In genomic region chr3:53273271-53273670, GRCh38 we compare ENCODE assay signal across 28 cellular contexts.
"Had no signal": no experiment of that assay in that cellular context is flagged by ENCODE, and none has a peak within 500 bp of the region (broad histone marks: within the 10 kb centered on the region; RNA-seq: fewer than 3 reads in every experiment).

No MANE protein-coding gene starts in this region.

- H3K27me3 Mint-ChIP-seq: activated CD4-positive, alpha-beta memory T cell treated with anti-CD3 and anti-CD28 coated beads for 36 hours; activated CD4-positive, alpha-beta T cell treated with anti-CD3 and anti-CD28 coated beads, Interleukin-2, amount 10 ng/mL, durations not matched to agents 24 days and 14 days; T-helper 17 cell had no signal

- H3K4me3 ChIP-seq: right lobe of liver, testis, upper lobe of left lung had no signal

- H3K9me3 ChIP-seq: neutrophil, right lobe of liver, testis, upper lobe of left lung had no signal

- H3K4me3 Mint-ChIP-seq: activated CD4-positive, alpha-beta memory T cell treated with anti-CD3 and anti-CD28 coated beads for 36 hours; activated CD4-positive, alpha-beta T cell treated with anti-CD3 and anti-CD28 coated beads, Interleukin-2, amount 10 ng/mL, durations not matched to agents 24 days and 14 days; activated T-helper 1 cell treated with anti-CD3 and anti-CD28 coated beads, Interleukin-12 subunit alpha, Interleukin-12 subunit beta, Interleukin-2, Interleukin-4 antibody, amounts not matched to agents 30 ng/mL and 10 ng/mL and 1 ng/mL, durations not matched to agents 14 hours and 24 hours and 36 hours; immature natural killer cell; natural killer cell; T-helper 17 cell had no signal

- H3K4me1 Mint-ChIP-seq: immature natural killer cell had no signal

- H3K36me3 Mint-ChIP-seq: activated CD4-positive, alpha-beta memory T cell treated with anti-CD3 and anti-CD28 coated beads for 36 hours; immature natural killer cell; natural killer cell had no signal

- DNase-seq: activated CD4-positive, alpha-beta memory T cell treated with anti-CD3 and anti-CD28 coated beads for 36 hours; activated CD4-positive, alpha-beta T cell treated with anti-CD3 and anti-CD28 coated beads, Interleukin-2, amount 10 ng/mL, durations not matched to agents 24 days and 14 days; activated CD4-positive, CD25-positive, alpha-beta regulatory T cell treated with anti-CD3 and anti-CD28 coated beads, Interleukin-2, amount 50 U/mL, for 72 hours; activated CD8-positive, alpha-beta memory T cell treated with anti-CD3 and anti-CD28 coated beads, Interleukin-2, amount 50 U/mL, for 4 hours; activated effector memory CD4-positive, alpha-beta T cell treated with anti-CD3 and anti-CD28 coated beads, Interleukin-2, amount 50 U/mL, for 16 hours; activated naive CD4-positive, alpha-beta T cell treated with anti-CD3 and anti-CD28 coated beads, Interleukin-2, amount 50 U/mL, for 16 hours; activated T-cell treated with anti-CD3 and anti-CD28 coated beads, Interleukin-2, amount 50 U/mL, for 1 hour; amniotic stem cell; brain microvascular endothelial cell; caudate nucleus; foreskin fibroblast; hippocampal formation; immature natural killer cell; kidney; left colon; mammary epithelial cell; natural killer cell; stimulated activated CD4-positive, alpha-beta T cell treated with anti-CD3 and anti-CD28 coated beads, Interleukin-2, amount 100 ng/mL, for 48 hours; stimulated activated naive CD8-positive, alpha-beta T cell treated with anti-CD3 and anti-CD28 coated beads, Interleukin-15, Interleukin-2, amounts not matched to agents 100 U/mL and 50 U/mL, for 24 hours; T-helper 17 cell; T1000; testis; upper lobe of left lung; WERI-Rb-1 had no signal

- H3K27ac Mint-ChIP-seq: activated CD4-positive, alpha-beta memory T cell treated with anti-CD3 and anti-CD28 coated beads for 36 hours; activated CD4-positive, alpha-beta T cell treated with anti-CD3 and anti-CD28 coated beads, Interleukin-2, amount 10 ng/mL, durations not matched to agents 24 days and 14 days; activated T-helper 1 cell treated with anti-CD3 and anti-CD28 coated beads, Interleukin-12 subunit alpha, Interleukin-12 subunit beta, Interleukin-2, Interleukin-4 antibody, amounts not matched to agents 30 ng/mL and 10 ng/mL and 1 ng/mL, durations not matched to agents 14 hours and 24 hours and 36 hours; immature natural killer cell; natural killer cell; T-helper 17 cell had no signal

- H3K27ac ChIP-seq: brain microvascular endothelial cell, neutrophil, right lobe of liver, testis, WERI-Rb-1 had no signal

- H3K36me3 ChIP-seq: brain microvascular endothelial cell, neutrophil, right lobe of liver, upper lobe of left lung, WERI-Rb-1 had no signal

- H3K9me3 Mint-ChIP-seq: activated CD4-positive, alpha-beta memory T cell treated with anti-CD3 and anti-CD28 coated beads for 36 hours; activated CD4-positive, alpha-beta T cell treated with anti-CD3 and anti-CD28 coated beads, Interleukin-2, amount 10 ng/mL, durations not matched to agents 24 days and 14 days; activated T-helper 1 cell treated with anti-CD3 and anti-CD28 coated beads, Interleukin-12 subunit alpha, Interleukin-12 subunit beta, Interleukin-2, Interleukin-4 antibody, amounts not matched to agents 30 ng/mL and 10 ng/mL and 1 ng/mL, durations not matched to agents 14 hours and 24 hours and 36 hours; immature natural killer cell; natural killer cell had no signal

- H3K27me3 ChIP-seq: brain microvascular endothelial cell, neutrophil, right lobe of liver, testis, upper lobe of left lung had no signal

- ATAC-seq: esophagus mucosa; left colon; natural killer cell; right lobe of liver; stimulated activated naive CD8-positive, alpha-beta T cell treated with anti-CD3 and anti-CD28 coated beads, Interleukin-15, Interleukin-2, amounts not matched to agents 100 U/mL and 50 U/mL, for 24 hours; T-helper 17 cell had no signal
